ENCODE assay signal across 13 cellular contexts in the genomic region with DNA sequence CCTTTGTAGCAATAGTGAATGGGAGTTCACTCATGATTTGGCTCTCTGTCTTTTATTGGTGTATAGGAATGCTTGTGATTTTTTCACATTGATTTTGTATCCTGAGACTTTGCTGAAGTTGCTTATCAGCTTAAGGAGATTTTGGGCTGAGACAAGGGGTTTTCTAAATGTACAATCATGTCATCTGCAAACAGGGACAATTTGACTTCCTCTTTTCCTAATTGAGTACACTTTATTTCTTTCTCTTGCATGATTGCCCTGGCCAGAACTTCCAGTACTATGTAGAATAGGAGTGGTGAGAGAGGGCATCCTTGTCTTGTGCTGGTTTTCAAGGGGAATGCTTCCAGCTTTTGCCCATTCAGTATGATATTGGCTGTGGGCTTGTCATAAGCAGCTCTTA. TPM values are rescaled to one million over a fixed set of nuclear protein-coding genes. Genes with fewer than 3 reads are reported as not detected.
"Had no signal": no experiment of that assay in that cellular context is flagged by ENCODE, and none has a peak within 500 bp of the region (broad histone marks: within the 10 kb centered on the region; RNA-seq: fewer than 3 reads in every experiment).

No MANE protein-coding gene starts in this region.

RNA-seq across cellular contexts. Expression of gene PGLYRP3, which starts 3.3 kb away (rescaled TPM):
- total RNA-seq: activated B cell treated with CpG ODN at 0.5 μM for 24 hours; activated CD4-positive, alpha-beta memory T cell treated with anti-CD3 and anti-CD28 coated beads for 36 hours; activated CD4-positive, alpha-beta memory T cell treated with anti-CD3 and anti-CD28 coated beads, Interleukin-2, amount 10 ng/mL, durations not matched to agents 7 days and 5 days; activated CD4-positive, alpha-beta T cell treated with anti-CD3 and anti-CD28 coated beads for 36 hours; activated CD4-positive, alpha-beta T cell treated with anti-CD3 and anti-CD28 coated beads, Interleukin-2, amount 10 ng/mL, durations not matched to agents 7 days and 5 days; activated CD8-positive, alpha-beta memory T cell treated with anti-CD3 and anti-CD28 coated beads for 36 hours; activated CD8-positive, alpha-beta memory T cell treated with anti-CD3 and anti-CD28 coated beads, Interleukin-2, amount 10 ng/mL, durations not matched to agents 7 days and 5 days; activated CD8-positive, alpha-beta T cell treated with anti-CD3 and anti-CD28 coated beads for 36 hours; activated CD8-positive, alpha-beta T cell treated with anti-CD3 and anti-CD28 coated beads, Interleukin-2, amount 10 ng/mL, durations not matched to agents 7 days and 5 days; T-helper 1 cell treated with Interleukin-12 subunit alpha and Interleukin-12 subunit beta and Interleukin-4 antibody, amounts not matched to agents 30 ng/mL and 1 ng/mL, for 36 hours; T-helper 17 cell; T-helper 2 cell treated with Interferon-gamma antibody and Interleukin-4, amounts not matched to agents 100 ng/mL and 5 ng/mL, for 36 hours; WTC11 had no signal

RNA-seq across cellular contexts. Expression of gene PGLYRP4, which starts 32.6 kb away (rescaled TPM):
- total RNA-seq: activated B cell treated with CpG ODN at 0.5 μM for 24 hours; activated CD4-positive, alpha-beta memory T cell treated with anti-CD3 and anti-CD28 coated beads for 36 hours; activated CD4-positive, alpha-beta memory T cell treated with anti-CD3 and anti-CD28 coated beads, Interleukin-2, amount 10 ng/mL, durations not matched to agents 7 days and 5 days; activated CD4-positive, alpha-beta T cell treated with anti-CD3 and anti-CD28 coated beads, Interleukin-2, amount 10 ng/mL, durations not matched to agents 7 days and 5 days; activated CD8-positive, alpha-beta memory T cell treated with anti-CD3 and anti-CD28 coated beads for 36 hours; activated CD8-positive, alpha-beta memory T cell treated with anti-CD3 and anti-CD28 coated beads, Interleukin-2, amount 10 ng/mL, durations not matched to agents 7 days and 5 days; activated CD8-positive, alpha-beta T cell treated with anti-CD3 and anti-CD28 coated beads for 36 hours; activated CD8-positive, alpha-beta T cell treated with anti-CD3 and anti-CD28 coated beads, Interleukin-2, amount 10 ng/mL, durations not matched to agents 7 days and 5 days; T-helper 1 cell treated with Interleukin-12 subunit alpha and Interleukin-12 subunit beta and Interleukin-4 antibody, amounts not matched to agents 30 ng/mL and 1 ng/mL, for 36 hours; T-helper 17 cell; T-helper 2 cell treated with Interferon-gamma antibody and Interleukin-4, amounts not matched to agents 100 ng/mL and 5 ng/mL, for 36 hours; WTC11 had no signal

RNA-seq across cellular contexts. Expression of gene S100A9, which starts 41.6 kb away (rescaled TPM):
- total RNA-seq: activated CD4-positive, alpha-beta memory T cell treated with anti-CD3 and anti-CD28 coated beads for 36 hours; activated CD4-positive, alpha-beta T cell treated with anti-CD3 and anti-CD28 coated beads for 36 hours; activated CD8-positive, alpha-beta memory T cell treated with anti-CD3 and anti-CD28 coated beads for 36 hours; activated CD8-positive, alpha-beta memory T cell treated with anti-CD3 and anti-CD28 coated beads, Interleukin-2, amount 10 ng/mL, durations not matched to agents 7 days and 5 days; activated CD8-positive, alpha-beta T cell treated with anti-CD3 and anti-CD28 coated beads for 36 hours; activated CD8-positive, alpha-beta T cell treated with anti-CD3 and anti-CD28 coated beads, Interleukin-2, amount 10 ng/mL, durations not matched to agents 7 days and 5 days; T-helper 2 cell treated with Interferon-gamma antibody and Interleukin-4, amounts not matched to agents 100 ng/mL and 5 ng/mL, for 36 hours had no signal

RNA-seq across cellular contexts. Expression of gene LORICRIN, which starts 56.5 kb away (rescaled TPM):
- total RNA-seq: activated CD4-positive, alpha-beta memory T cell treated with anti-CD3 and anti-CD28 coated beads, Interleukin-2, amount 10 ng/mL, durations not matched to agents 7 days and 5 days; activated CD4-positive, alpha-beta T cell treated with anti-CD3 and anti-CD28 coated beads for 36 hours; activated CD4-positive, alpha-beta T cell treated with anti-CD3 and anti-CD28 coated beads, Interleukin-2, amount 10 ng/mL, durations not matched to agents 7 days and 5 days; activated CD8-positive, alpha-beta memory T cell treated with anti-CD3 and anti-CD28 coated beads for 36 hours; activated CD8-positive, alpha-beta memory T cell treated with anti-CD3 and anti-CD28 coated beads, Interleukin-2, amount 10 ng/mL, durations not matched to agents 7 days and 5 days; activated CD8-positive, alpha-beta T cell treated with anti-CD3 and anti-CD28 coated beads for 36 hours; activated CD8-positive, alpha-beta T cell treated with anti-CD3 and anti-CD28 coated beads, Interleukin-2, amount 10 ng/mL, durations not matched to agents 7 days and 5 days; T-helper 1 cell treated with Interleukin-12 subunit alpha and Interleukin-12 subunit beta and Interleukin-4 antibody, amounts not matched to agents 30 ng/mL and 1 ng/mL, for 36 hours; T-helper 17 cell; T-helper 2 cell treated with Interferon-gamma antibody and Interleukin-4, amounts not matched to agents 100 ng/mL and 5 ng/mL, for 36 hours; WTC11 had no signal

RNA-seq across cellular contexts. Expression of gene S100A12, which starts 59.4 kb away (rescaled TPM):
- total RNA-seq: activated B cell treated with CpG ODN at 0.5 μM for 24 hours; activated CD4-positive, alpha-beta memory T cell treated with anti-CD3 and anti-CD28 coated beads for 36 hours; activated CD4-positive, alpha-beta memory T cell treated with anti-CD3 and anti-CD28 coated beads, Interleukin-2, amount 10 ng/mL, durations not matched to agents 7 days and 5 days; activated CD4-positive, alpha-beta T cell treated with anti-CD3 and anti-CD28 coated beads for 36 hours; activated CD4-positive, alpha-beta T cell treated with anti-CD3 and anti-CD28 coated beads, Interleukin-2, amount 10 ng/mL, durations not matched to agents 7 days and 5 days; activated CD8-positive, alpha-beta memory T cell treated with anti-CD3 and anti-CD28 coated beads for 36 hours; activated CD8-positive, alpha-beta memory T cell treated with anti-CD3 and anti-CD28 coated beads, Interleukin-2, amount 10 ng/mL, durations not matched to agents 7 days and 5 days; activated CD8-positive, alpha-beta T cell treated with anti-CD3 and anti-CD28 coated beads for 36 hours; activated CD8-positive, alpha-beta T cell treated with anti-CD3 and anti-CD28 coated beads, Interleukin-2, amount 10 ng/mL, durations not matched to agents 7 days and 5 days; T-helper 1 cell treated with Interleukin-12 subunit alpha and Interleukin-12 subunit beta and Interleukin-4 antibody, amounts not matched to agents 30 ng/mL and 1 ng/mL, for 36 hours; T-helper 2 cell treated with Interferon-gamma antibody and Interleukin-4, amounts not matched to agents 100 ng/mL and 5 ng/mL, for 36 hours; WTC11 had no signal
